In the genomic region with DNA sequence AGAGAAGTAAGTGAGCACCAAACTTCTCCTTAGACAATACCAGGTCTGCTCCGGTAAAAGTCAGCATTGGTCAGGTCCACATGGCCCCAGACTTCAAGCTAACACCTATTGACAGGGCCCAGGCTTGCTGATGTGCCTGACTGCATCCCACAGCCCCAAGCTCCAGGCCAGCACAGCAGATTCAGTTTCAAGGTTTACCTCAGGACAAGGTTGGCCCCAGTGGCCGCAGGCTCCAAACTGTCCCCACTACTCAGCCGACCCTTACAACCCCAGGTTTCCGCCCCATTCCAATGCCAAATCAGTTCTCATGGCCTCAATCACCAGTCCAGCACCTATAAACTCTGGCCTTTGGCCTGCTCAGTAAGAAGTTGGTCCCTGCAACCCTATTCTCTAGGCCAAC, we compare ENCODE assay signal across 40 cellular contexts. TPM values are rescaled to one million over a fixed set of nuclear protein-coding genes. Genes with fewer than 3 reads are reported as not detected.
"Had no signal": no experiment of that assay in that cellular context is flagged by ENCODE, and none has a peak within 500 bp of the region (broad histone marks: within the 10 kb centered on the region; RNA-seq: fewer than 3 reads in every experiment).

No MANE protein-coding gene starts in this region.

- H3K36me3 ChIP-seq: adrenal gland, ascending aorta, brain microvascular endothelial cell, breast epithelium, cardiac muscle cell had no signal

- DNase-seq: activated effector memory CD4-positive, alpha-beta T cell treated with anti-CD3 and anti-CD28 coated beads, Interleukin-2, amount 50 U/mL, for 16 hours; activated effector memory CD4-positive, alpha-beta T cell treated with Interleukin-2 at 50 U/mL for 16 hours; activated gamma-delta T cell; activated gamma-delta T cell treated with Interleukin-2 at 50 U/mL for 16 hours; activated naive CD4-positive, alpha-beta T cell; activated naive CD4-positive, alpha-beta T cell treated with anti-CD3 and anti-CD28 coated beads for 36 hours; activated naive CD4-positive, alpha-beta T cell treated with anti-CD3 and anti-CD28 coated beads, Interleukin-2, amount 10 ng/mL, durations not matched to agents 7 days and 5 days; activated naive CD4-positive, alpha-beta T cell treated with anti-CD3 and anti-CD28 coated beads, Interleukin-2, amount 50 U/mL, for 16 hours; activated naive CD4-positive, alpha-beta T cell treated with Interleukin-2 at 50 U/mL for 16 hours; activated naive CD8-positive, alpha-beta T cell treated with anti-CD3 and anti-CD28 coated beads for 36 hours; activated naive CD8-positive, alpha-beta T cell treated with anti-CD3 and anti-CD28 coated beads, Interleukin-2, amount 10 ng/mL, durations not matched to agents 7 days and 5 days; activated naive CD8-positive, alpha-beta T cell treated with anti-CD3 and anti-CD28 coated beads, Interleukin-2, amount 50 U/mL, for 24 hours; activated T-cell treated with anti-CD3 and anti-CD28 coated beads for 4 hours; activated T-cell treated with anti-CD3 and anti-CD28 coated beads, Interleukin-2, amount 50 U/mL, for 1 hour; activated T-cell treated with anti-CD3 and anti-CD28 coated beads, Interleukin-2, amount 50 U/mL, for 24 hours; activated T-cell treated with anti-CD3 and anti-CD28 coated beads, Interleukin-2, amount 50 U/mL, for 4 hours; activated T-cell treated with anti-CD3 and anti-CD28 coated beads, Interleukin-2, amount 50 U/mL, for 48 hours; activated T-cell treated with anti-CD3 and anti-CD28 coated beads, Interleukin-2, amount 50 U/mL, for 72 hours; adrenal gland; amniotic stem cell; amygdala; anterior cingulate cortex; aorta; body of pancreas; brain microvascular endothelial cell; caudate nucleus; central memory CD4-positive, alpha-beta T cell; cerebellar nuclear complex had no signal

- H3K4me3 ChIP-seq: adrenal gland, ascending aorta, body of pancreas, breast epithelium, cardiac muscle cell had no signal

- ATAC-seq: activated naive CD4-positive, alpha-beta T cell treated with anti-CD3 and anti-CD28 coated beads, Interleukin-2, amount 50 U/mL, for 72 hours; activated T-cell treated with anti-CD3 and anti-CD28 coated beads, Interleukin-2, amount 50 U/mL, for 4 hours; activated T-cell treated with anti-CD3 and anti-CD28 coated beads, Interleukin-2, amount 50 U/mL, for 72 hours; activated T-helper 17 cell treated with anti-CD3 and anti-CD28 coated beads, Interleukin-2, amount 50 U/mL, for 72 hours; body of pancreas had no signal

- H3K4me1 ChIP-seq: adrenal gland, ascending aorta, body of pancreas, breast epithelium had no signal

- H3K27ac ChIP-seq: adrenal gland, ascending aorta, body of pancreas, brain microvascular endothelial cell, breast epithelium, cardiac muscle cell had no signal

- H3K9me3 ChIP-seq: ascending aorta, body of pancreas had no signal

- H3K27me3 ChIP-seq: adrenal gland, ascending aorta, body of pancreas, brain microvascular endothelial cell, breast epithelium, cardiac muscle cell had no signal

RNA-seq across cellular contexts. Expression of a gene that starts 39.4 kb away (rescaled TPM):
- total RNA-seq: activated naive CD4-positive, alpha-beta T cell treated with anti-CD3 and anti-CD28 coated beads for 36 hours; activated naive CD4-positive, alpha-beta T cell treated with anti-CD3 and anti-CD28 coated beads, Interleukin-2, amount 50 U/mL, for 72 hours; activated naive CD8-positive, alpha-beta T cell treated with anti-CD3 and anti-CD28 coated beads for 36 hours; activated naive CD8-positive, alpha-beta T cell treated with anti-CD3 and anti-CD28 coated beads, Interleukin-2, amount 10 ng/mL, durations not matched to agents 7 days and 5 days; activated T-cell treated with anti-CD3 and anti-CD28 coated beads, Interleukin-2, amount 50 U/mL, for 4 hours; activated T-cell treated with anti-CD3 and anti-CD28 coated beads, Interleukin-2, amount 50 U/mL, for 72 hours; activated T-helper 1 cell treated with anti-CD3 and anti-CD28 coated beads, Interleukin-12 subunit alpha, Interleukin-12 subunit beta, Interleukin-2, Interleukin-4 antibody, amounts not matched to agents 30 ng/mL and 10 ng/mL and 1 ng/mL, durations not matched to agents 14 hours and 24 hours and 36 hours; activated T-helper 17 cell treated with anti-CD3 and anti-CD28 coated beads, Interleukin-2, amount 50 U/mL, for 72 hours; activated T-helper 2 cell treated with anti-CD3 and anti-CD28 coated beads, Interferon-gamma antibody, Interleukin-2, Interleukin-4, amounts not matched to agents 10 μg/mL and 5 μg/mL and 100 μg/mL, durations not matched to agents 14 hours and 24 hours and 36 hours; adrenal gland; aorta; ascending aorta; astrocyte; body of pancreas; breast epithelium; bronchial epithelial cell; cardiac muscle cell; cardiac septum; cerebellum had no signal
- polyA plus RNA-seq: adipose tissue, adrenal gland, aorta, cardiac muscle cell had no signal

RNA-seq across cellular contexts. Expression of a gene that starts 53.3 kb away (rescaled TPM):
- total RNA-seq: activated naive CD4-positive, alpha-beta T cell treated with anti-CD3 and anti-CD28 coated beads for 36 hours; activated naive CD4-positive, alpha-beta T cell treated with anti-CD3 and anti-CD28 coated beads, Interleukin-2, amount 50 U/mL, for 72 hours; activated naive CD8-positive, alpha-beta T cell treated with anti-CD3 and anti-CD28 coated beads for 36 hours; activated naive CD8-positive, alpha-beta T cell treated with anti-CD3 and anti-CD28 coated beads, Interleukin-2, amount 10 ng/mL, durations not matched to agents 7 days and 5 days; activated T-cell treated with anti-CD3 and anti-CD28 coated beads, Interleukin-2, amount 50 U/mL, for 4 hours; activated T-cell treated with anti-CD3 and anti-CD28 coated beads, Interleukin-2, amount 50 U/mL, for 72 hours; activated T-helper 1 cell treated with anti-CD3 and anti-CD28 coated beads, Interleukin-12 subunit alpha, Interleukin-12 subunit beta, Interleukin-2, Interleukin-4 antibody, amounts not matched to agents 30 ng/mL and 10 ng/mL and 1 ng/mL, durations not matched to agents 14 hours and 24 hours and 36 hours; activated T-helper 17 cell treated with anti-CD3 and anti-CD28 coated beads, Interleukin-2, amount 50 U/mL, for 72 hours; activated T-helper 2 cell treated with anti-CD3 and anti-CD28 coated beads, Interferon-gamma antibody, Interleukin-2, Interleukin-4, amounts not matched to agents 10 μg/mL and 5 μg/mL and 100 μg/mL, durations not matched to agents 14 hours and 24 hours and 36 hours; adrenal gland; aorta; ascending aorta; astrocyte; body of pancreas; breast epithelium; bronchial epithelial cell; cardiac muscle cell; cardiac septum; cerebellum had no signal
- polyA plus RNA-seq: adipose tissue, adrenal gland, cardiac muscle cell had no signal
